ENCODE assay signal across 8 cellular contexts in genomic region chr7:92835851-92836488, GRCh38. TPM values are rescaled to one million over a fixed set of nuclear protein-coding genes. Genes with fewer than 3 reads are reported as not detected.
DNase-seq lines count a peak whose midpoint lies in the region; ATAC-seq and TF ChIP-seq lines count a peak whose summit lies in the region.

No MANE protein-coding gene starts in this region.

- peak overlapping the region; percentile 92 for H3K27ac Mint-ChIP-seq in central memory CD8-positive, alpha-beta T cell (ENCODE audit: low read depth)

- ATAC-seq in HG03045 (IDR thresholded peaks at IDR 0.05; ENCODE audit: unreplicated experiment), result peak; percentile 5
- peak; percentile 26 for ATAC-seq in central memory CD8-positive, alpha-beta T cell (replicated peaks; ENCODE audit: extremely low read depth, poor library complexity, severe bottlenecking)
- peak; percentile 1 for ATAC-seq in left lung

- H3K27ac ChIP-seq in left lung, result peak overlapping the region; percentile 86 to 87

- intact Hi-C loops in left lung (cut with DNase I), result no loop called here

- POLR2A ChIA-PET in BJ (lab: Charles Lee), result interaction anchor here (0.5 kb wide), 1 partner anchor 203 kb away, joined by 4 read pairs; no protein-coding TSS in a partner anchor

- H3K4me3 Mint-ChIP-seq in central memory CD8-positive, alpha-beta T cell, result peak overlapping the region; percentile 89

- H3K36me3 ChIP-seq in BJ (ENCODE audit: control insufficient read depth, insufficient read depth, low read length), result no peaks in the 10 kb centered on the region; the same call in 1 of the 2 replicates
- H3K36me3 ChIP-seq in left lung, result no peaks in the 10 kb centered on the region

- no peaks in the 10 kb centered on the region for H3K27me3 Mint-ChIP-seq in central memory CD8-positive, alpha-beta T cell

- DNase-seq in BJ (ENCODE audit: low read depth) (no peak), T-helper 9 cell (peak; percentile 25), left lung (peak; percentile 38 to 47), DMS153 (lab: John Stamatoyannopoulos, UW) (no peak), NCI-H1436 treated with DMSO at 0.1 percent for 48 hours (lab: John Stamatoyannopoulos, UW) (no peak)
- DNase-seq in central memory CD8-positive, alpha-beta T cell (ENCODE audit: low spot score in 2 of 2), result peak in 1 of 2 donors; percentile 16
- DNase-seq in stimulated activated CD8-positive, alpha-beta memory T cell treated with anti-CD3 and anti-CD28 coated beads, Interleukin-4, amount 100 ng/mL, for 24 hours (ENCODE audit: low read depth), result peak; percentile 31

- no peaks in the 10 kb centered on the region for H3K9me3 Mint-ChIP-seq in central memory CD8-positive, alpha-beta T cell

- peaks cover 22% of the 10 kb centered on the region for H3K36me3 Mint-ChIP-seq in central memory CD8-positive, alpha-beta T cell (ENCODE audit: insufficient read depth)

- H3K4me1 Mint-ChIP-seq in central memory CD8-positive, alpha-beta T cell, result peaks cover 38% of the 10 kb centered on the region

- TF ChIP-seq CTCF in BJ (IDR thresholded peaks at IDR 0.05; ENCODE audit: insufficient read depth, low read depth, low read length) (no peak), left lung (IDR thresholded peaks at IDR 0.05) (no peak)

- H3K4me1 ChIP-seq in left lung, result peaks cover 0 to 19% of the 10 kb centered on the region in 2 donors

- no peaks in the 10 kb centered on the region for H3K27me3 ChIP-seq in BJ (ENCODE audit: control insufficient read depth, insufficient read depth, low read length)
- no peaks in the 10 kb centered on the region for H3K27me3 ChIP-seq in left lung

- H3K9me3 ChIP-seq in left lung, result no peaks in the 10 kb centered on the region

- H3K4me3 ChIP-seq in BJ (ENCODE audit: low read depth, low read length) (peak overlapping the region; percentile 84), left lung (peak overlapping the region; percentile 82 to 93)

- CTCF ChIA-PET in BJ (lab: Yijun Ruan, JAX), result interaction anchor here (0.9 kb wide), 1 partner anchor 210 kb away, joined by 3 read pairs; no protein-coding TSS in a partner anchor

RNA-seq across cellular contexts. Expression of gene CDK6, which starts 0.4 kb away (rescaled TPM):
- polyA plus RNA-seq in BJ (2011; rRNA removed), result 29.2 and 29.8 TPM in 2 replicates
- polyA minus RNA-seq in BJ (2011; rRNA and poly(A)+ RNA removed), result 55.3 and 58.4 TPM in 2 replicates
- total RNA-seq in left lung, result 10 to 100 TPM; 20.3 to 24.0 TPM

Comparison
In these comparisons a context has a peak if more than half of its experiments do, and no peak if none do; other contexts are left out.
1. DNase-seq: peak in T-helper 9 cell (single experiment), left lung (2 of 2) and stimulated activated CD8-positive, alpha-beta memory T cell treated with anti-CD3 and anti-CD28 coated beads, Interleukin-4, amount 100 ng/mL, for 24 hours (single experiment); none in BJ (single experiment), DMS153 (single experiment) and NCI-H1436 treated with DMSO at 0.1 percent for 48 hours (single experiment).
2. Peak in every context shown above with its lines, with median percentiles within 50 percentile points of each other: ATAC-seq.